9 cellular contexts compared by ENCODE assay signal in the genomic region with DNA sequence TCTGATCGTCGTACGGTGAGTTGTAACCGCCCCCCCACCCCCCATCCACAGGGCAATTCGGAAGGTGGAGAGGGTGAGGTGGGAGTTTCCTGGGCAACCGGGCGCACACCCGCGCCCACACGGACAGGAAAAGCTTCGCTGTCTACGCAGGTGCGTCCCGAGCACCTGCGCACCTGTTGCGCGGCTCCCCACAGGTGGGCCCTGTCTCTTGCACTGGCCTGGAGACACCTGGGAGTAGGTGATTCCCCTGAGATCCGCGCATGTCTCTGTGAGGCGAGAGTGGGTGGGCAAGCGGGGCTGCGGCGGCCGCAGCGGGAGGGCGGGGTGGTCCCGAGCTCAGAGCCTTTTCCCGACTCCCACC. TPM values are rescaled to one million over a fixed set of nuclear protein-coding genes. Genes with fewer than 3 reads are reported as not detected.
DNase-seq lines count a peak whose midpoint lies in the region; ATAC-seq, FAIRE-seq and TF ChIP-seq lines count a peak whose summit lies in the region.
"Had no signal": no experiment of that assay in that cellular context is flagged by ENCODE, and none has a peak within 500 bp of the region (broad histone marks: within the 10 kb centered on the region; RNA-seq: fewer than 3 reads in every experiment).

No MANE protein-coding gene starts in this region.

- H2BK120ac ChIP-seq in mesendoderm (ENCODE audit: low read depth, low read length): no peak overlapping the region

- H3K9me3 Mint-ChIP-seq in activated CD8-positive, alpha-beta T cell treated with anti-CD3 and anti-CD28 coated beads, Interleukin-2, amount 10 ng/mL, durations not matched to agents 7 days and 5 days (ENCODE audit: insufficient read depth): no peaks in the 10 kb centered on the region
- H3K9me3 Mint-ChIP-seq in naive B cell: no peaks in the 10 kb centered on the region
- H3K9me3 Mint-ChIP-seq in T-helper 2 cell treated with Interferon-gamma antibody and Interleukin-4, amounts not matched to agents 5 μg/mL and 100 μg/mL, for 36 hours: no peaks in the 10 kb centered on the region

- no peak for TF ChIP-seq POLR2A in GM12891 (IDR thresholded peaks at IDR 0.05; ENCODE audit: low read depth, low read length)

- POLR2A ChIA-PET in activated CD8-positive, alpha-beta T cell treated with anti-CD3 and anti-CD28 coated beads, Interleukin-2, amount 10 ng/mL, durations not matched to agents 7 days and 5 days (lab: Charles Lee): no interaction called here

- CTCF ChIA-PET in activated CD8-positive, alpha-beta T cell treated with anti-CD3 and anti-CD28 coated beads, Interleukin-2, amount 10 ng/mL, durations not matched to agents 7 days and 5 days (lab: Charles Lee): no interaction called here

- no peak overlapping the region for H3K27ac Mint-ChIP-seq in activated CD8-positive, alpha-beta T cell treated with anti-CD3 and anti-CD28 coated beads, Interleukin-2, amount 10 ng/mL, durations not matched to agents 7 days and 5 days
- peak overlapping the region in 5 of 6 donors; percentile 22 to 92 (median 82) for H3K27ac Mint-ChIP-seq in naive B cell
- H3K27ac Mint-ChIP-seq in T-helper 2 cell treated with Interferon-gamma antibody and Interleukin-4, amounts not matched to agents 5 μg/mL and 100 μg/mL, for 36 hours: no peak overlapping the region

- H3K27me3 ChIP-seq in mesendoderm (ENCODE audit: insufficient read depth, low read length, poor library complexity): peaks cover 40% of the 10 kb centered on the region

- peaks cover 8% of the 10 kb centered on the region for H3K4me1 Mint-ChIP-seq in activated CD8-positive, alpha-beta T cell treated with anti-CD3 and anti-CD28 coated beads, Interleukin-2, amount 10 ng/mL, durations not matched to agents 7 days and 5 days (ENCODE audit: low read depth)
- peaks cover 11 to 14% (median 11%) of the 10 kb centered on the region in 3 donors for H3K4me1 Mint-ChIP-seq in naive B cell
- no peaks in the 10 kb centered on the region for H3K4me1 Mint-ChIP-seq in T-helper 2 cell treated with Interferon-gamma antibody and Interleukin-4, amounts not matched to agents 5 μg/mL and 100 μg/mL, for 36 hours (ENCODE audit: low read depth)

- H3K56ac ChIP-seq in mesendoderm (ENCODE audit: low read length): no peak overlapping the region

- H3K18ac ChIP-seq in mesendoderm (ENCODE audit: low read length): no peak overlapping the region

- ATAC-seq in HG02870 (IDR thresholded peaks at IDR 0.05; ENCODE audit: unreplicated experiment) (peak; percentile 16), naive B cell (ENCODE audit: low read depth in 2 of 2) (peak; percentile 72)
- peak; percentile 14 for ATAC-seq in activated CD8-positive, alpha-beta T cell treated with anti-CD3 and anti-CD28 coated beads, Interleukin-2, amount 10 ng/mL, durations not matched to agents 7 days and 5 days

- no peak overlapping the region for H4K8ac ChIP-seq in mesendoderm (ENCODE audit: low read depth, low read length)

- no peak overlapping the region for H2BK15ac ChIP-seq in mesendoderm (replicated peaks; ENCODE audit: low read depth)

- H3K9ac ChIP-seq in mesendoderm (ENCODE audit: low read length): no peak overlapping the region

- no peaks in the 10 kb centered on the region for H3K36me3 ChIP-seq in mesendoderm (ENCODE audit: control insufficient read depth, insufficient read depth, low read length)

- H2BK5ac ChIP-seq in mesendoderm (ENCODE audit: low read length): no peak overlapping the region

- peak; percentile 90 for DNase-seq in COLO668 (lab: John Stamatoyannopoulos, UW; ENCODE audit: unreplicated experiment)
- no peak for DNase-seq in activated CD8-positive, alpha-beta T cell treated with anti-CD3 and anti-CD28 coated beads, Interleukin-2, amount 10 ng/mL, durations not matched to agents 7 days and 5 days
- DNase-seq in naive B cell: peak; percentile 43
- DNase-seq in T-helper 2 cell treated with Interferon-gamma antibody and Interleukin-4, amounts not matched to agents 5 μg/mL and 100 μg/mL, for 36 hours (ENCODE audit: low spot score): no peak
- DNase-seq in GM12891 (ENCODE audit: insufficient read length, low spot score): no peak
- no peak for DNase-seq in mesendoderm
- DNase-seq in RKO (ENCODE audit: low spot score): no peak
- DNase-seq: SW 1271 had no signal

- H3K4ac ChIP-seq in mesendoderm (ENCODE audit: low read depth, low read length): no peak overlapping the region

- no peaks in the 10 kb centered on the region for H3K4me1 ChIP-seq in mesendoderm (ENCODE audit: control insufficient read depth, low read depth, low read length)

- H3K79me2 ChIP-seq in mesendoderm (ENCODE audit: control insufficient read depth, insufficient read depth, low read length): no peaks in the 10 kb centered on the region

- H3K36me3 Mint-ChIP-seq in activated CD8-positive, alpha-beta T cell treated with anti-CD3 and anti-CD28 coated beads, Interleukin-2, amount 10 ng/mL, durations not matched to agents 7 days and 5 days (ENCODE audit: low read depth): no peaks in the 10 kb centered on the region
- no peaks in the 10 kb centered on the region for H3K36me3 Mint-ChIP-seq in naive B cell
- H3K36me3 Mint-ChIP-seq in T-helper 2 cell treated with Interferon-gamma antibody and Interleukin-4, amounts not matched to agents 5 μg/mL and 100 μg/mL, for 36 hours (ENCODE audit: low read depth): no peaks in the 10 kb centered on the region

- FAIRE-seq in GM12891 (lab: Jason Lieb, UNC): no peak

- H3K4me2 ChIP-seq in mesendoderm (ENCODE audit: low read length): no peak overlapping the region

- no peaks in the 10 kb centered on the region for H3K79me1 ChIP-seq in mesendoderm (ENCODE audit: low read length)

- H3K27ac ChIP-seq in mesendoderm (ENCODE audit: low read depth, low read length): no peak overlapping the region

- H2AK5ac ChIP-seq in mesendoderm (ENCODE audit: low read length): no peak overlapping the region

- no peak overlapping the region for H4K5ac ChIP-seq in mesendoderm (ENCODE audit: low read length)

- H3K23ac ChIP-seq in mesendoderm (ENCODE audit: low read length): no peak overlapping the region

- no peak overlapping the region for H3K4me3 ChIP-seq in mesendoderm (ENCODE audit: low read length)

- H3K4me3 Mint-ChIP-seq in activated CD8-positive, alpha-beta T cell treated with anti-CD3 and anti-CD28 coated beads, Interleukin-2, amount 10 ng/mL, durations not matched to agents 7 days and 5 days: no peak overlapping the region
- H3K4me3 Mint-ChIP-seq in naive B cell: peak overlapping the region; percentile 69 to 87 (median 78)
- H3K4me3 Mint-ChIP-seq in T-helper 2 cell treated with Interferon-gamma antibody and Interleukin-4, amounts not matched to agents 5 μg/mL and 100 μg/mL, for 36 hours: no peak overlapping the region

- WGBS in mesendoderm (ENCODE audit: extremely low coverage, insufficient coverage, low lambda C conversion rate): no CpG with 5 or more reads among the region's 28 CpGs

- peaks cover 60% of the 10 kb centered on the region for H3K27me3 Mint-ChIP-seq in activated CD8-positive, alpha-beta T cell treated with anti-CD3 and anti-CD28 coated beads, Interleukin-2, amount 10 ng/mL, durations not matched to agents 7 days and 5 days (ENCODE audit: low read depth)
- peaks cover 34 to 53% (median 46%) of the 10 kb centered on the region in 3 donors for H3K27me3 Mint-ChIP-seq in naive B cell
- H3K27me3 Mint-ChIP-seq in T-helper 2 cell treated with Interferon-gamma antibody and Interleukin-4, amounts not matched to agents 5 μg/mL and 100 μg/mL, for 36 hours (ENCODE audit: low read depth): peaks cover 61% of the 10 kb centered on the region

TF ChIP-seq in GM12891, 5 proteins besides CTCF, POLR2A, EP300 and RAD21:
- TF ChIP-seq POLR2AphosphoS5 (IDR thresholded peaks at IDR 0.05; ENCODE audit: low read depth, low read length) (no peak), PAX5 (IDR thresholded peaks at IDR 0.05; ENCODE audit: insufficient read depth, low read length, severe bottlenecking) (no peak), TAF1 (IDR thresholded peaks at IDR 0.05; ENCODE audit: low read depth, low read length) (no peak), POU2F2 (IDR thresholded peaks at IDR 0.05; ENCODE audit: low read depth, low read length) (no peak), SPI1 (IDR thresholded peaks at IDR 0.05; ENCODE audit: low read depth, low read length) (no peak)
TF ChIP-seq in GM12891: peak in this region for 0.

RNA-seq across cellular contexts. Expression of a gene that starts 0.5 kb away (rescaled TPM):
- not detected for total RNA-seq in activated CD8-positive, alpha-beta T cell treated with anti-CD3 and anti-CD28 coated beads, Interleukin-2, amount 10 ng/mL, durations not matched to agents 7 days and 5 days
- 1 to 10 TPM in 1 of 6 donors, under 1 TPM in 5; 0.12 to 3.9 (median 0.47) TPM for polyA plus RNA-seq in naive B cell (ENCODE audit: low read depth in 6 of 6)
- 1.5 TPM for polyA plus RNA-seq in GM12891 (2012; ENCODE audit: low read depth, missing spikeins)
- polyA plus RNA-seq in mesendoderm (2013, experiment 1 of 2): 0.10 TPM
- polyA plus RNA-seq in mesendoderm (2013, experiment 2 of 2): 0.15 TPM

RNA-seq across cellular contexts. Expression of a gene that starts 31.2 kb away (rescaled TPM):
- 10 to 100 TPM; 24.6 to 29.9 TPM for total RNA-seq in activated CD8-positive, alpha-beta T cell treated with anti-CD3 and anti-CD28 coated beads, Interleukin-2, amount 10 ng/mL, durations not matched to agents 7 days and 5 days
- polyA plus RNA-seq in naive B cell (ENCODE audit: low read depth in 6 of 6): 10 to 100 TPM; 13.2 to 28.9 (median 21.0) TPM
- 15.9 TPM for polyA plus RNA-seq in GM12891 (2012; ENCODE audit: low read depth, missing spikeins)
- polyA plus RNA-seq in mesendoderm (2013, experiment 1 of 2): 31.3 TPM
- 32.6 TPM for polyA plus RNA-seq in mesendoderm (2013, experiment 2 of 2)

Comparison
In these comparisons a context has a peak if more than half of its experiments do, and no peak if none do; other contexts are left out.
1. DNase-seq: peak in COLO668 (single experiment) and naive B cell (single experiment); none in activated CD8-positive, alpha-beta T cell treated with anti-CD3 and anti-CD28 coated beads, Interleukin-2, amount 10 ng/mL, durations not matched to agents 7 days and 5 days (single experiment), T-helper 2 cell treated with Interferon-gamma antibody and Interleukin-4, amounts not matched to agents 5 μg/mL and 100 μg/mL, for 36 hours (single experiment), GM12891 (single experiment), mesendoderm (single experiment) and RKO (single experiment).
2. ATAC-seq: peak in every context shown above with its lines; median percentile 72 in naive B cell; 16 in HG02870; 14 in activated CD8-positive, alpha-beta T cell treated with anti-CD3 and anti-CD28 coated beads, Interleukin-2, amount 10 ng/mL, durations not matched to agents 7 days and 5 days.
3. H3K27ac Mint-ChIP-seq: peak in naive B cell (5 of 6); none in activated CD8-positive, alpha-beta T cell treated with anti-CD3 and anti-CD28 coated beads, Interleukin-2, amount 10 ng/mL, durations not matched to agents 7 days and 5 days (single experiment) and T-helper 2 cell treated with Interferon-gamma antibody and Interleukin-4, amounts not matched to agents 5 μg/mL and 100 μg/mL, for 36 hours (single experiment).
4. H3K4me3 Mint-ChIP-seq: peak in naive B cell (8 of 8); none in activated CD8-positive, alpha-beta T cell treated with anti-CD3 and anti-CD28 coated beads, Interleukin-2, amount 10 ng/mL, durations not matched to agents 7 days and 5 days (single experiment) and T-helper 2 cell treated with Interferon-gamma antibody and Interleukin-4, amounts not matched to agents 5 μg/mL and 100 μg/mL, for 36 hours (single experiment).